24 cellular contexts compared by ENCODE assay signal in the genomic region with DNA sequence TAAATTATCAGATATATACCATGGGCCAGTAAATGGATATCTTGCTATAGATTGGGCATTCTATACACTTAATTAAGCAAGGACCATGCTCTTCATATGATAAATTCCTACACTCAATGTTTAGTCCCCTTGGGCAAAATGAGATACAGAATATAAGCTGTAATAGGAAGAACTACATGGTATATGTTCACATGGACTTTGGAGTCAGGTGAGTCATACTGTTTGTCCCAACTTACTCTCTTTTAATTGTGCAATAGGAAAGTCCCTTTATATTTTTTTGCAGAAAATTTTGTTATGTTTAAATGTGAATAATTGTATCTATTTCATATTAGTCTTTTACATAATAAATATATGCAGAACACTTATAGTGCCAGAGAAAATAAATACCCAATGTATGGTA.
A peak's percentile ranks its signal among the peaks of the same experiment; 100 is the strongest.
DNase-seq lines count a peak whose midpoint lies in the region; ATAC-seq, FAIRE-seq and TF ChIP-seq lines count a peak whose summit lies in the region.
"Had no signal": no experiment of that assay in that cellular context is flagged by ENCODE, and none has a peak within 500 bp of the region (broad histone marks: within the 10 kb centered on the region; RNA-seq: fewer than 3 reads in every experiment).

No MANE protein-coding gene starts in this region.

- H3K79me2 ChIP-seq in mammary epithelial cell (ENCODE audit: insufficient read depth, low read length) (no peaks in the 10 kb centered on the region), hepatocyte (no peaks in the 10 kb centered on the region)

- ATAC-seq in HG03139 (IDR thresholded peaks at IDR 0.05; ENCODE audit: unreplicated experiment), result no peak
- ATAC-seq: GM23338, K562 had no signal

- no peak overlapping the region for H3K4me3 Mint-ChIP-seq in CD8-positive, alpha-beta memory T cell
- H3K4me3 Mint-ChIP-seq: CD4-positive, alpha-beta T cell; GM23338 had no signal

- H3K27me3 Mint-ChIP-seq in CD8-positive, alpha-beta memory T cell, result no peaks in the 10 kb centered on the region
- H3K27me3 Mint-ChIP-seq: CD4-positive, alpha-beta T cell had no signal

- H3K9me2 ChIP-seq in hepatocyte (replicated peaks; ENCODE audit: insufficient read depth), result no peaks in the 10 kb centered on the region

- H2AFZ ChIP-seq in mammary epithelial cell (ENCODE audit: low read depth, low read length), result no peak overlapping the region
- no peak overlapping the region for H2AFZ ChIP-seq in hepatocyte
- H2AFZ ChIP-seq: GM23338 had no signal

- BruUV-seq in mammary epithelial cell (replicated peaks; lab: Mats Ljungman, UMichigan), result no TSS peak

- no peak overlapping the region for H3K9ac ChIP-seq in mammary epithelial cell (ENCODE audit: insufficient read depth, low read length)
- H3K9ac ChIP-seq: BLaER1 had no signal

- H3K27ac ChIP-seq in mammary epithelial cell (ENCODE audit: insufficient read depth, low read depth, low read length) (no peak overlapping the region), hepatocyte (peak overlapping the region; percentile 33), small intestine (ENCODE audit: low read depth in 1 of 2, low read length in 1 of 2) (no peak overlapping the region)
- H3K27ac ChIP-seq in CD8-positive, alpha-beta memory T cell (ENCODE audit: low read depth, low read length), result no peak overlapping the region
- H3K27ac ChIP-seq: 22Rv1, BLaER1, SJSA1 had no signal

- FAIRE-seq in small intestine (lab: Jason Lieb, UNC), result no peak
- FAIRE-seq: G401.6, GM12892, K562, RCC 7860 had no signal

- intact Hi-C loops in mammary epithelial cell (cut with micrococcal nuclease), result no loop called here

- no peaks in the 10 kb centered on the region for H3K4me1 Mint-ChIP-seq in CD8-positive, alpha-beta memory T cell

- POLR2A ChIA-PET in CD8-positive, alpha-beta memory T cell (lab: Charles Lee), result no interaction called here

- DNase-seq in DMS53 (lab: John Stamatoyannopoulos, UW) (peak; percentile 17), DMS53 treated with DMSO at 0.1 percent for 48 hours (lab: John Stamatoyannopoulos, UW; ENCODE audit: unreplicated experiment) (no peak), mammary epithelial cell (peak; percentile 21), hepatocyte (ENCODE audit: low spot score) (peak; percentile 19), small intestine (peak; percentile 79)
- DNase-seq in CD8-positive, alpha-beta memory T cell, result no peak
- no peak for DNase-seq in activated CD4-positive, alpha-beta T cell treated with anti-CD3 and anti-CD28 coated beads for 48 hours
- DNase-seq: ACHN; Caco-2; CD4-positive, alpha-beta T cell; DMS 273 treated with DMSO at 0.1 percent for 48 hours; NCI-H1105; NCI-H2029 treated with DMSO at 0.1 percent for 48 hours; NCI-H2171; NCI-H524 treated with DMSO at 0.1 percent for 48 hours had no signal

- no peaks in the 10 kb centered on the region for H3K36me3 Mint-ChIP-seq in CD8-positive, alpha-beta memory T cell

- CTCF ChIA-PET in mammary epithelial cell (lab: Charles Lee; ENCODE audit: low non-redundant PET), result no interaction called here
- CTCF ChIA-PET in CD8-positive, alpha-beta memory T cell (lab: Charles Lee), result no interaction called here

- in situ Hi-C loops in mammary epithelial cell (cut with MboI; ENCODE audit: low sequenced_read_pairs in 2 of 2), result no loop called here

- H3K27me3 ChIP-seq in mammary epithelial cell (ENCODE audit: insufficient read depth, low read length), result no peaks in the 10 kb centered on the region
- H3K27me3 ChIP-seq in hepatocyte, result no peaks in the 10 kb centered on the region
- H3K27me3 ChIP-seq in small intestine (ENCODE audit: control insufficient read depth in 2 of 2, insufficient read depth in 2 of 2, low read length in 2 of 2), result no peaks in the 10 kb centered on the region
- no peaks in the 10 kb centered on the region for H3K27me3 ChIP-seq in CD8-positive, alpha-beta memory T cell (ENCODE audit: insufficient read depth, low read length, poor library complexity, severe bottlenecking)
- H3K27me3 ChIP-seq: BLaER1, SJSA1 had no signal

- H3K4me3 ChIP-seq in mammary epithelial cell (replicated peaks in 1 of 3; ENCODE audit: insufficient read depth in 1 of 3, low read depth in 2 of 3, low read length in 3 of 3), result no peak overlapping the region
- H3K4me3 ChIP-seq in hepatocyte, result no peak overlapping the region
- H3K4me3 ChIP-seq in small intestine (ENCODE audit: low read depth in 1 of 2, low read length in 2 of 2), result no peak overlapping the region
- H3K4me3 ChIP-seq in CD8-positive, alpha-beta memory T cell (ENCODE audit: low read length), result no peak overlapping the region
- H3K4me3 ChIP-seq: BLaER1, GM23338, K562, SJSA1 had no signal

- H3K27ac Mint-ChIP-seq in CD8-positive, alpha-beta memory T cell, result no peak overlapping the region
- H3K27ac Mint-ChIP-seq: CD4-positive, alpha-beta T cell; GM23338 had no signal

- no peak overlapping the region for H3K4me2 ChIP-seq in mammary epithelial cell (ENCODE audit: insufficient read depth, low read depth, low read length)
- H3K4me2 ChIP-seq in hepatocyte, result no peak overlapping the region
- H3K4me2 ChIP-seq: BLaER1, GM23338 had no signal

- dilution Hi-C loops in mammary epithelial cell (cut with HindIII; ENCODE audit: low sequenced_read_pairs), result no loop called here

- TF ChIP-seq CTCF in mammary epithelial cell (conservative IDR thresholded peaks at IDR 0.05 in 1 of 2, IDR thresholded peaks at IDR 0.05 in 1 of 2; ENCODE audit: extremely low read depth in 1 of 2, insufficient read depth in 1 of 2, low read depth in 1 of 2, low read length in 2 of 2) (no peak), hepatocyte (IDR thresholded peaks at IDR 0.05; ENCODE audit: poor library complexity) (no peak)

- no peaks in the 10 kb centered on the region for H3K4me1 ChIP-seq in mammary epithelial cell (ENCODE audit: insufficient read depth, low read length)
- no peaks in the 10 kb centered on the region for H3K4me1 ChIP-seq in hepatocyte (ENCODE audit: insufficient read depth)
- peaks cover 0 to 3% of the 10 kb centered on the region in 2 donors for H3K4me1 ChIP-seq in small intestine (ENCODE audit: control insufficient read depth in 2 of 2, insufficient read depth in 1 of 2, low read depth in 1 of 2, low read length in 1 of 2)
- H3K4me1 ChIP-seq in CD8-positive, alpha-beta memory T cell (ENCODE audit: insufficient read depth, low read length), result no peaks in the 10 kb centered on the region
- H3K4me1 ChIP-seq: BLaER1, Caco-2, SJSA1 had no signal

- H3K9me3 ChIP-seq in mammary epithelial cell (replicated peaks; ENCODE audit: insufficient read depth, low read length) (no peaks in the 10 kb centered on the region), hepatocyte (ENCODE audit: low read depth) (no peaks in the 10 kb centered on the region), small intestine (ENCODE audit: control insufficient read depth, low read depth) (no peaks in the 10 kb centered on the region)
- H3K9me3 ChIP-seq in CD8-positive, alpha-beta memory T cell (ENCODE audit: low read length), result no peaks in the 10 kb centered on the region
- H3K9me3 ChIP-seq: BLaER1, SJSA1 had no signal

- peaks cover 0 to 23% (median 2%) of the 10 kb centered on the region in 5 donors for H3K9me3 Mint-ChIP-seq in CD8-positive, alpha-beta memory T cell

- H3K36me3 ChIP-seq in mammary epithelial cell (ENCODE audit: insufficient read depth, low read length) (no peaks in the 10 kb centered on the region), hepatocyte (replicated peaks; ENCODE audit: insufficient read depth, low read depth) (no peaks in the 10 kb centered on the region), small intestine (ENCODE audit: control insufficient read depth in 2 of 2, insufficient read depth in 2 of 2, low read length in 2 of 2) (no peaks in the 10 kb centered on the region)
- H3K36me3 ChIP-seq in CD8-positive, alpha-beta memory T cell (ENCODE audit: insufficient read depth, low read length), result no peaks in the 10 kb centered on the region
- H3K36me3 ChIP-seq: BLaER1, SJSA1 had no signal

- H4K20me1 ChIP-seq in mammary epithelial cell (ENCODE audit: insufficient read depth, low read length) (no peaks in the 10 kb centered on the region), hepatocyte (ENCODE audit: insufficient read depth, poor library complexity, severe bottlenecking) (no peaks in the 10 kb centered on the region)
- H4K20me1 ChIP-seq: BLaER1 had no signal

Comparison
In these comparisons a context has a peak if more than half of its experiments do, and no peak if none do; other contexts are left out.
1. DNase-seq: peak in DMS53 (single experiment), mammary epithelial cell (single experiment), hepatocyte (single experiment) and small intestine (single experiment); none in DMS53 treated with DMSO at 0.1 percent for 48 hours (single experiment), CD8-positive, alpha-beta memory T cell (0 of 5) and activated CD4-positive, alpha-beta T cell treated with anti-CD3 and anti-CD28 coated beads for 48 hours (single experiment).